ENCODE assay signal across 1 cellular context in the genomic region with DNA sequence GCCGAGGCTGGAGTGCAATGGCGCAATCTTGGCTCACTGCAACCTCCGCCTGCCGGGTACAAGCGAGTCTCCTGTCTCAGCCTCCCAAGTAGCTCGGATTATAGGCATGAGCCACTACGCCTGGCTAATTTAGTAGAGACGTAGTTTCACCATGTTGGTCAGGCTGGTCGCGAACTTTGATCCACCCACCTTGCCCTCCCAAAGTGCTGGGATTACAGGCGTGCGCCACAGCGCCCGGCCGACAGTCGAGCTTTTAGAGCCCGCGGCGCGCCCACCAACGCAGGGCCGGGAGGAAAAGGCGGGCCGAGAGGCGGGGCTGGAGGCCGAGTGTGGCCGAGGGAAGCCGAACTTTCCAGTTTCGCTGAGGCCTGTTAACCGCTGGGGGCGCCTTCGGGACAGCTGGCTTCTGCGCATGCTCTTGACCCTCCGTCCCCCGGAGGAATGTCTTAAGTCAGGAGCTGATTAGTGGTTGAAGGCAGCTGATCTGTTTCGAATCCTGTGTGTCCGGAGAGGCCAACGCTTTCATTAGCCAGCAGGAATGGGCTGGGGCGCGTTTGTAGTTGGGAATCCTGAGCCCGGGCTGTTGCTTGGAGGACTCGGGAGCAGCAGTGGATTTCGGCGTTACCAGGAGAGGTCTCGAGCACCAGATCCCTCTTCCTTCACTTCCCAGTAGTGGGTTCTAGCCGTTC.
TF ChIP-seq lines count a peak whose summit lies in the region.

No MANE protein-coding gene starts in this region.

TF ChIP-seq in H1, 55 proteins besides CTCF, POLR2A, EP300 and RAD21 (continued from another document):
- no peak for TF ChIP-seq HDAC6 (IDR thresholded peaks at IDR 0.05; ENCODE audit: low read depth, low read length)
- TF ChIP-seq, protein P1, sequence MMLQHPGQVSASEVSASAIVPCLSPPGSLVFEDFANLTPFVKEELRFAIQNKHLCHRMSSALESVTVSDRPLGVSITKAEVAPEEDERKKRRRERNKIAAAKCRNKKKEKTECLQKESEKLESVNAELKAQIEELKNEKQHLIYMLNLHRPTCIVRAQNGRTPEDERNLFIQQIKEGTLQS (IDR thresholded peaks at IDR 0.05; ENCODE audit: insufficient read depth, low read depth, low read length), result no peak
- TF ChIP-seq POLR2AphosphoS5 (IDR thresholded peaks at IDR 0.05; ENCODE audit: low read depth, low read length), result peak; percentile 75
- TF ChIP-seq RFX5 (IDR thresholded peaks at IDR 0.05; ENCODE audit: borderline replicate concordance, low read depth, low read length), result no peak
- peak; percentile 57; the same call in 1 of the 2 replicates for TF ChIP-seq PHF8 (conservative IDR thresholded peaks at IDR 0.05; ENCODE audit: low read depth, low read length)
- TF ChIP-seq ASH2L (IDR thresholded peaks at IDR 0.05; ENCODE audit: low read length), result peak; percentile 69
- no peak for TF ChIP-seq CTBP2 (IDR thresholded peaks at IDR 0.05; ENCODE audit: borderline replicate concordance, insufficient read depth, insufficient read length, low read length)
- peak; percentile 86 for TF ChIP-seq NRF1 (IDR thresholded peaks at IDR 0.05; ENCODE audit: low read depth, low read length)
- TF ChIP-seq SAP30 (IDR thresholded peaks at IDR 0.05; ENCODE audit: insufficient read depth, insufficient replicate concordance, low read length), result no peak
- no peak for TF ChIP-seq JUN (IDR thresholded peaks at IDR 0.05; ENCODE audit: low read depth, low read length)
- TF ChIP-seq SP2 (IDR thresholded peaks at IDR 0.05; ENCODE audit: low read length), result no peak
- no peak for TF ChIP-seq GABPA (IDR thresholded peaks at IDR 0.05; ENCODE audit: borderline replicate concordance, insufficient read depth, low read length)
- no peak for TF ChIP-seq BRCA1 (IDR thresholded peaks at IDR 0.05; ENCODE audit: low read depth, low read length)
- TF ChIP-seq, protein P2, sequence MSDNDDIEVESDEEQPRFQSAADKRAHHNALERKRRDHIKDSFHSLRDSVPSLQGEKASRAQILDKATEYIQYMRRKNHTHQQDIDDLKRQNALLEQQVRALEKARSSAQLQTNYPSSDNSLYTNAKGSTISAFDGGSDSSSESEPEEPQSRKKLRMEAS (IDR thresholded peaks at IDR 0.05), result no peak
- TF ChIP-seq TCF12 (IDR thresholded peaks at IDR 0.05; ENCODE audit: low read depth, low read length), result no peak
- no peak for TF ChIP-seq MAFK (IDR thresholded peaks at IDR 0.05; ENCODE audit: low read depth, low read length)
- TF ChIP-seq SIN3A (conservative IDR thresholded peaks at IDR 0.05 in 1 of 2, IDR thresholded peaks at IDR 0.05 in 1 of 2; ENCODE audit: low read depth in 1 of 2, low read length in 2 of 2), result peak in 1 of 2 experiments; percentile 81; a peak in 1 of 4 replicates
- no peak for TF ChIP-seq SUZ12 (IDR thresholded peaks at IDR 0.05; ENCODE audit: low read length)
- 0 out of 2 replicates have a peak, but pooled peaks have one; percentile 47 for TF ChIP-seq SP1 (IDR thresholded peaks at IDR 0.05; ENCODE audit: low read depth, low read length)
- TF ChIP-seq RXRA (IDR thresholded peaks at IDR 0.05; ENCODE audit: insufficient read depth, low read depth, low read length), result peak; percentile 86; the same call in 1 of the 2 replicates
- no peak for TF ChIP-seq KDM5A (IDR thresholded peaks at IDR 0.05; ENCODE audit: low read length)
- no peak for TF ChIP-seq EZH2 (IDR thresholded peaks at IDR 0.05; ENCODE audit: low read depth, low read length, severe bottlenecking)
- no peak for TF ChIP-seq JUND (IDR thresholded peaks at IDR 0.05; ENCODE audit: low read length)
- TF ChIP-seq RBBP5 (IDR thresholded peaks at IDR 0.05; ENCODE audit: borderline replicate concordance, low read depth, low read length), result no peak; the same call in 1 of the 2 replicates
- TF ChIP-seq SIX5 (IDR thresholded peaks at IDR 0.05; ENCODE audit: low read depth, low read length), result no peak
- no peak for TF ChIP-seq EGR1 (IDR thresholded peaks at IDR 0.05; ENCODE audit: borderline replicate concordance, low read depth, low read length)
- no peak for TF ChIP-seq POU5F1 (IDR thresholded peaks at IDR 0.05; ENCODE audit: low read depth, low read length)
- TF ChIP-seq CBX8 (IDR thresholded peaks at IDR 0.05; ENCODE audit: borderline replicate concordance, low read depth, low read length), result no peak
- TF ChIP-seq, protein P3, sequence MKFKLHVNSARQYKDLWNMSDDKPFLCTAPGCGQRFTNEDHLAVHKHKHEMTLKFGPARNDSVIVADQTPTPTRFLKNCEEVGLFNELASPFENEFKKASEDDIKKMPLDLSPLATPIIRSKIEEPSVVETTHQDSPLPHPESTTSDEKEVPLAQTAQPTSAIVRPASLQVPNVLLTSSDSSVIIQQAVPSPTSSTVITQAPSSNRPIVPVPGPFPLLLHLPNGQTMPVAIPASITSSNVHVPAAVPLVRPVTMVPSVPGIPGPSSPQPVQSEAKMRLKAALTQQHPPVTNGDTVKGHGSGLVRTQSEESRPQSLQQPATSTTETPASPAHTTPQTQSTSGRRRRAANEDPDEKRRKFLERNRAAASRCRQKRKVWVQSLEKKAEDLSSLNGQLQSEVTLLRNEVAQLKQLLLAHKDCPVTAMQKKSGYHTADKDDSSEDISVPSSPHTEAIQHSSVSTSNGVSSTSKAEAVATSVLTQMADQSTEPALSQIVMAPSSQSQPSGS (IDR thresholded peaks at IDR 0.05; ENCODE audit: low read length), result no peak
- TF ChIP-seq GTF2F1 (IDR thresholded peaks at IDR 0.05; ENCODE audit: borderline replicate concordance, low read depth, low read length), result no peak
- TF ChIP-seq, protein P4, sequence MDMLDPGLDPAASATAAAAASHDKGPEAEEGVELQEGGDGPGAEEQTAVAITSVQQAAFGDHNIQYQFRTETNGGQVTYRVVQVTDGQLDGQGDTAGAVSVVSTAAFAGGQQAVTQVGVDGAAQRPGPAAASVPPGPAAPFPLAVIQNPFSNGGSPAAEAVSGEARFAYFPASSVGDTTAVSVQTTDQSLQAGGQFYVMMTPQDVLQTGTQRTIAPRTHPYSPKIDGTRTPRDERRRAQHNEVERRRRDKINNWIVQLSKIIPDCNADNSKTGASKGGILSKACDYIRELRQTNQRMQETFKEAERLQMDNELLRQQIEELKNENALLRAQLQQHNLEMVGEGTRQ (IDR thresholded peaks at IDR 0.05; ENCODE audit: low read length), result peak; percentile 39; the same call in 1 of the 2 replicates
- TF ChIP-seq CHD1 (IDR thresholded peaks at IDR 0.05; ENCODE audit: low read depth, low read length), result no peak
- no peak for TF ChIP-seq HDAC2 (IDR thresholded peaks at IDR 0.05; ENCODE audit: borderline replicate concordance in 1 of 2, low read depth in 2 of 2, low read length in 2 of 2)
- no peak for TF ChIP-seq YY1 (IDR thresholded peaks at IDR 0.05; ENCODE audit: low read depth, low read length)
- no peak for TF ChIP-seq CBX5 (IDR thresholded peaks at IDR 0.05; ENCODE audit: low read depth, low read length)
- TF ChIP-seq SP4 (IDR thresholded peaks at IDR 0.05; ENCODE audit: low read length), result peak; percentile 45; the same call in 1 of the 2 replicates
- TF ChIP-seq CHD2 (IDR thresholded peaks at IDR 0.05; ENCODE audit: low read length), result no peak
- peak; percentile 82 for TF ChIP-seq TEAD4 (IDR thresholded peaks at IDR 0.05; ENCODE audit: low read depth, low read length)
- TF ChIP-seq SIRT6 (IDR thresholded peaks at IDR 0.05; ENCODE audit: low read length), result no peak
- peak; percentile 80 for TF ChIP-seq TBP (IDR thresholded peaks at IDR 0.05; ENCODE audit: low read depth, low read length)
- peak; percentile 46 for TF ChIP-seq SRF (IDR thresholded peaks at IDR 0.05; ENCODE audit: low read depth, low read length)
- no peak for TF ChIP-seq BACH1 (IDR thresholded peaks at IDR 0.05; ENCODE audit: low read length)
- no peak for TF ChIP-seq BCL11A (IDR thresholded peaks at IDR 0.05; ENCODE audit: low read depth in 2 of 2, low read length in 2 of 2)
- no peak for TF ChIP-seq CREB1 (IDR thresholded peaks at IDR 0.05)
- TF ChIP-seq NANOG (IDR thresholded peaks at IDR 0.05; ENCODE audit: insufficient read depth, low read depth, low read length, poor library complexity, severe bottlenecking), result no peak
- TF ChIP-seq, protein P5, sequence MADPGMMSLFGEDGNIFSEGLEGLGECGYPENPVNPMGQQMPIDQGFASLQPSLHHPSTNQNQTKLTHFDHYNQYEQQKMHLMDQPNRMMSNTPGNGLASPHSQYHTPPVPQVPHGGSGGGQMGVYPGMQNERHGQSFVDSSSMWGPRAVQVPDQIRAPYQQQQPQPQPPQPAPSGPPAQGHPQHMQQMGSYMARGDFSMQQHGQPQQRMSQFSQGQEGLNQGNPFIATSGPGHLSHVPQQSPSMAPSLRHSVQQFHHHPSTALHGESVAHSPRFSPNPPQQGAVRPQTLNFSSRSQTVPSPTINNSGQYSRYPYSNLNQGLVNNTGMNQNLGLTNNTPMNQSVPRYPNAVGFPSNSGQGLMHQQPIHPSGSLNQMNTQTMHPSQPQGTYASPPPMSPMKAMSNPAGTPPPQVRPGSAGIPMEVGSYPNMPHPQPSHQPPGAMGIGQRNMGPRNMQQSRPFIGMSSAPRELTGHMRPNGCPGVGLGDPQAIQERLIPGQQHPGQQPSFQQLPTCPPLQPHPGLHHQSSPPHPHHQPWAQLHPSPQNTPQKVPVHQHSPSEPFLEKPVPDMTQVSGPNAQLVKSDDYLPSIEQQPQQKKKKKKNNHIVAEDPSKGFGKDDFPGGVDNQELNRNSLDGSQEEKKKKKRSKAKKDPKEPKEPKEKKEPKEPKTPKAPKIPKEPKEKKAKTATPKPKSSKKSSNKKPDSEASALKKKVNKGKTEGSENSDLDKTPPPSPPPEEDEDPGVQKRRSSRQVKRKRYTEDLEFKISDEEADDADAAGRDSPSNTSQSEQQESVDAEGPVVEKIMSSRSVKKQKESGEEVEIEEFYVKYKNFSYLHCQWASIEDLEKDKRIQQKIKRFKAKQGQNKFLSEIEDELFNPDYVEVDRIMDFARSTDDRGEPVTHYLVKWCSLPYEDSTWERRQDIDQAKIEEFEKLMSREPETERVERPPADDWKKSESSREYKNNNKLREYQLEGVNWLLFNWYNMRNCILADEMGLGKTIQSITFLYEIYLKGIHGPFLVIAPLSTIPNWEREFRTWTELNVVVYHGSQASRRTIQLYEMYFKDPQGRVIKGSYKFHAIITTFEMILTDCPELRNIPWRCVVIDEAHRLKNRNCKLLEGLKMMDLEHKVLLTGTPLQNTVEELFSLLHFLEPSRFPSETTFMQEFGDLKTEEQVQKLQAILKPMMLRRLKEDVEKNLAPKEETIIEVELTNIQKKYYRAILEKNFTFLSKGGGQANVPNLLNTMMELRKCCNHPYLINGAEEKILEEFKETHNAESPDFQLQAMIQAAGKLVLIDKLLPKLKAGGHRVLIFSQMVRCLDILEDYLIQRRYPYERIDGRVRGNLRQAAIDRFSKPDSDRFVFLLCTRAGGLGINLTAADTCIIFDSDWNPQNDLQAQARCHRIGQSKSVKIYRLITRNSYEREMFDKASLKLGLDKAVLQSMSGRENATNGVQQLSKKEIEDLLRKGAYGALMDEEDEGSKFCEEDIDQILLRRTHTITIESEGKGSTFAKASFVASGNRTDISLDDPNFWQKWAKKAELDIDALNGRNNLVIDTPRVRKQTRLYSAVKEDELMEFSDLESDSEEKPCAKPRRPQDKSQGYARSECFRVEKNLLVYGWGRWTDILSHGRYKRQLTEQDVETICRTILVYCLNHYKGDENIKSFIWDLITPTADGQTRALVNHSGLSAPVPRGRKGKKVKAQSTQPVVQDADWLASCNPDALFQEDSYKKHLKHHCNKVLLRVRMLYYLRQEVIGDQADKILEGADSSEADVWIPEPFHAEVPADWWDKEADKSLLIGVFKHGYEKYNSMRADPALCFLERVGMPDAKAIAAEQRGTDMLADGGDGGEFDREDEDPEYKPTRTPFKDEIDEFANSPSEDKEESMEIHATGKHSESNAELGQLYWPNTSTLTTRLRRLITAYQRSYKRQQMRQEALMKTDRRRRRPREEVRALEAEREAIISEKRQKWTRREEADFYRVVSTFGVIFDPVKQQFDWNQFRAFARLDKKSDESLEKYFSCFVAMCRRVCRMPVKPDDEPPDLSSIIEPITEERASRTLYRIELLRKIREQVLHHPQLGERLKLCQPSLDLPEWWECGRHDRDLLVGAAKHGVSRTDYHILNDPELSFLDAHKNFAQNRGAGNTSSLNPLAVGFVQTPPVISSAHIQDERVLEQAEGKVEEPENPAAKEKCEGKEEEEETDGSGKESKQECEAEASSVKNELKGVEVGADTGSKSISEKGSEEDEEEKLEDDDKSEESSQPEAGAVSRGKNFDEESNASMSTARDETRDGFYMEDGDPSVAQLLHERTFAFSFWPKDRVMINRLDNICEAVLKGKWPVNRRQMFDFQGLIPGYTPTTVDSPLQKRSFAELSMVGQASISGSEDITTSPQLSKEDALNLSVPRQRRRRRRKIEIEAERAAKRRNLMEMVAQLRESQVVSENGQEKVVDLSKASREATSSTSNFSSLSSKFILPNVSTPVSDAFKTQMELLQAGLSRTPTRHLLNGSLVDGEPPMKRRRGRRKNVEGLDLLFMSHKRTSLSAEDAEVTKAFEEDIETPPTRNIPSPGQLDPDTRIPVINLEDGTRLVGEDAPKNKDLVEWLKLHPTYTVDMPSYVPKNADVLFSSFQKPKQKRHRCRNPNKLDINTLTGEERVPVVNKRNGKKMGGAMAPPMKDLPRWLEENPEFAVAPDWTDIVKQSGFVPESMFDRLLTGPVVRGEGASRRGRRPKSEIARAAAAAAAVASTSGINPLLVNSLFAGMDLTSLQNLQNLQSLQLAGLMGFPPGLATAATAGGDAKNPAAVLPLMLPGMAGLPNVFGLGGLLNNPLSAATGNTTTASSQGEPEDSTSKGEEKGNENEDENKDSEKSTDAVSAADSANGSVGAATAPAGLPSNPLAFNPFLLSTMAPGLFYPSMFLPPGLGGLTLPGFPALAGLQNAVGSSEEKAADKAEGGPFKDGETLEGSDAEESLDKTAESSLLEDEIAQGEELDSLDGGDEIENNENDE (IDR thresholded peaks at IDR 0.05; ENCODE audit: insufficient replicate concordance, low read length), result no peak
- peak; percentile 26 for TF ChIP-seq KDM4A (IDR thresholded peaks at IDR 0.05; ENCODE audit: low read depth, low read length, severe bottlenecking)
- TF ChIP-seq KDM1A (IDR thresholded peaks at IDR 0.05; ENCODE audit: borderline replicate concordance, low read length), result no peak
